Comparison of ENCODE assay signal across 14 cellular contexts in genomic region chr2:45264227-45265225, GRCh38.
DNase-seq lines count a peak whose midpoint lies in the region; ATAC-seq and TF ChIP-seq lines count a peak whose summit lies in the region.
"Had no signal": no experiment of that assay in that cellular context is flagged by ENCODE, and none has a peak within 500 bp of the region (broad histone marks: within the 10 kb centered on the region; RNA-seq: fewer than 3 reads in every experiment).

No MANE protein-coding gene starts in this region.

- H3K27me3 Mint-ChIP-seq in activated T-helper 17 cell treated with anti-CD3 and anti-CD28 coated beads, Interleukin-2, amount 50 U/mL, for 72 hours = peaks cover 31% of the 10 kb centered on the region

- no peak overlapping the region for H3K27ac ChIP-seq in BLaER1
- H3K27ac ChIP-seq: body of pancreas, right atrium auricular region, WERI-Rb-1 had no signal

- H3K4me2 ChIP-seq in BLaER1 = peak overlapping the region; percentile 71

- ATAC-seq in activated T-helper 17 cell treated with anti-CD3 and anti-CD28 coated beads, Interleukin-2, amount 50 U/mL, for 72 hours (replicated peaks) = peak; percentile 56
- ATAC-seq: body of pancreas, natural killer cell had no signal

- peak; percentile 27 for DNase-seq in GM12865 (ENCODE audit: low read depth)
- DNase-seq in kidney glomerular epithelial cell (lab: John Stamatoyannopoulos, UW) = peak; percentile 7
- DNase-seq in NCI-H146 (lab: John Stamatoyannopoulos, UW) = no peak
- DNase-seq in COLO668 (lab: John Stamatoyannopoulos, UW; ENCODE audit: unreplicated experiment) = no peak
- DNase-seq in NCI-H187 (lab: John Stamatoyannopoulos, UW) = no peak
- no peak for DNase-seq in SHP77 (lab: John Stamatoyannopoulos, UW)
- DNase-seq: body of pancreas, GF-D8, natural killer cell, WERI-Rb-1 had no signal

- no peak for TF ChIP-seq CTCF in GM12865 (IDR thresholded peaks at IDR 0.05; ENCODE audit: insufficient read depth, low read depth, low read length, missing control alignments)

- H4K20me1 ChIP-seq in BLaER1 = no peaks in the 10 kb centered on the region

- no peaks in the 10 kb centered on the region for H3K36me3 Mint-ChIP-seq in activated T-helper 17 cell treated with anti-CD3 and anti-CD28 coated beads, Interleukin-2, amount 50 U/mL, for 72 hours (ENCODE audit: low read depth)
- H3K36me3 Mint-ChIP-seq: natural killer cell had no signal

- H3K27me3 ChIP-seq in BLaER1 = no peaks in the 10 kb centered on the region
- H3K27me3 ChIP-seq: body of pancreas, right atrium auricular region had no signal

- H3K9me3 Mint-ChIP-seq in activated T-helper 17 cell treated with anti-CD3 and anti-CD28 coated beads, Interleukin-2, amount 50 U/mL, for 72 hours = peaks cover 4% of the 10 kb centered on the region
- H3K9me3 Mint-ChIP-seq: natural killer cell had no signal

- no peak overlapping the region for H3K9ac ChIP-seq in BLaER1

- H3K4me1 Mint-ChIP-seq in activated T-helper 17 cell treated with anti-CD3 and anti-CD28 coated beads, Interleukin-2, amount 50 U/mL, for 72 hours = no peaks in the 10 kb centered on the region

- H3K4me3 ChIP-seq in BLaER1 (no peak overlapping the region), GM12865 (ENCODE audit: low read depth, low read length) (no peak overlapping the region)
- H3K4me3 ChIP-seq: body of pancreas, HAP-1, right atrium auricular region had no signal

- no peak overlapping the region for H3K27ac Mint-ChIP-seq in activated T-helper 17 cell treated with anti-CD3 and anti-CD28 coated beads, Interleukin-2, amount 50 U/mL, for 72 hours
- H3K27ac Mint-ChIP-seq: natural killer cell had no signal

- 0 out of 2 replicates have a peak, but pooled peaks cover 3% of the 10 kb centered on the region for H3K9me3 ChIP-seq in BLaER1
- H3K9me3 ChIP-seq: body of pancreas, HAP-1, right atrium auricular region had no signal

- H3K4me1 ChIP-seq in BLaER1 = peaks cover 68% of the 10 kb centered on the region
- H3K4me1 ChIP-seq: body of pancreas, HAP-1, right atrium auricular region had no signal

- no peaks in the 10 kb centered on the region for H3K36me3 ChIP-seq in BLaER1
- H3K36me3 ChIP-seq: HAP-1, right atrium auricular region, WERI-Rb-1 had no signal

- H3K4me3 Mint-ChIP-seq in activated T-helper 17 cell treated with anti-CD3 and anti-CD28 coated beads, Interleukin-2, amount 50 U/mL, for 72 hours = no peak overlapping the region
- H3K4me3 Mint-ChIP-seq: natural killer cell had no signal

Comparison
In these comparisons a context has a peak if more than half of its experiments do, and no peak if none do; other contexts are left out.
1. DNase-seq: peak in GM12865 (single experiment) and kidney glomerular epithelial cell (single experiment); none in NCI-H146 (single experiment), COLO668 (single experiment), NCI-H187 (0 of 2) and SHP77 (0 of 2).